1 cellular context compared by ENCODE assay signal in the genomic region with DNA sequence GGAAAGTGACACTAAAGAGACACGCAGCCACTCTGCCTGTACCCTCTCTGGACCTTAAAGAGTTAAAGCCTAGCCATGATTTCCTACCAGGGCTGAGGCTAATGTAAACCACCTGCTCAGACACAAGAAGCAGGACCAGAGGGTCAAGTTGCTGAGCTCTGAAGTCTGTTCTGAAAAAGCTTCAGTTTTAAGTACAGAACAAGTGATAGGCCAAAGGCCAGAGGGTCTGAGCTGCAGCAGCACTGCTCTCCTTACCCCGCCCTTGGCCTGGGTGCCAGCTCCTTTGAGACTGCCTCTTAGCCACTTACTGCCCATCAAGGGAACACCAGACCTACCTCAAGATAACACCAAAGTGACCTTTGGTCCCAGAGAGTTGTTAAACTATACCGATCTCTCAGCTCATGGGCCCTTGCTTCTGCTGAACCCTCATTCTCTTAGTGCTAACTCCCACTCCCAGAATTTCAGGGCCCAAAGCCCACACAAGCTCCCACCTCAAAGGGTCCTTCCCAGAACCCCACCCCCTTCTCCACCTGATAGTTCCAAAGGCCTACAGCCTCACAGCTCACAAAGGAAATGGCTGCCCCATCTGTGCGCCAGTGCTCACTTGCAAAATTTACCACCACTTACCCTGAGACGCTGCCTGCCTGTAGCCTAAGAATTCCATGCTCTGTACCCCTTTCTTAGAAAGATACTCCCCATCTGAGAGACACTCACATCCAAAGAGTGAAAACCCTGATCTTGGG.
TF ChIP-seq lines count a peak whose summit lies in the region.

No MANE protein-coding gene starts in this region.

TF ChIP-seq in GM12878, 131 proteins besides CTCF, POLR2A, EP300 and RAD21 (continued from another document):
- no peak for TF ChIP-seq IKZF1 (conservative IDR thresholded peaks at IDR 0.05)
- peak; percentile 29; the same call in 1 of the 2 replicates for TF ChIP-seq ZBTB40 (IDR thresholded peaks at IDR 0.05; ENCODE audit: borderline replicate concordance)
- no peak for TF ChIP-seq EGR1 (IDR thresholded peaks at IDR 0.05; ENCODE audit: borderline replicate concordance in 1 of 2, low read depth in 2 of 2, low read length in 2 of 2)
- no peak for TF ChIP-seq RCOR1 (conservative IDR thresholded peaks at IDR 0.05; ENCODE audit: low read depth, low read length)
- TF ChIP-seq NR2F1 (conservative IDR thresholded peaks at IDR 0.05): peak; percentile 60
- no peak for TF ChIP-seq HDAC6 (IDR thresholded peaks at IDR 0.05; ENCODE audit: unreplicated experiment)
TF ChIP-seq in GM12878: peak in this region for 4.
